8 cellular contexts compared by ENCODE assay signal in the genomic region with DNA sequence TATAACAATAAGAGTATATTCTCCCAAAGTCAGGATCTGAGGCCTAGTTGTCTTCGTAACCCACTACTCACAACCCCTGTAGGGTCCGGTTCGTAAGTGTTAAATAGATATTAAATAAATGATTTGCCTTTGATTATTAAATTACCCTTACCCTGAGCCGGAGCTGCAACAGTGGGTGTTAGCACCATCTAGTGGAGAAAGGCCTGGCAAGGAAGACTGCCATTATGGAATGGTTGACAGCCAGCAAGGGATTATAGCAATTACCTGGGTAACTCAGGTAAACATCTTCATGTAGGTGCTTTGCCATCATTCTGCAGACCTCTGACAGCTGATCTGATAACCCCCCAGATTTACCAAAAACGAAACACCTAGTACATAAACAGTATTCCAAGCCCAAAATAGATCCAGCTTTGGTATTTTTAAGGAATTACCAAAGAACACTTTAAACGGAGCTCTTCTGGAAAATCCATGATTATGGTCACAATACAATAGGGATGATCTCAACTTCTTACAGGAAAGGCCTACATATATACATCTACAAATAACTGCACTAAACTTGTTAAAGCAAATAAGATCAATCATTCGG.
DNase-seq lines count a peak whose midpoint lies in the region; ATAC-seq and TF ChIP-seq lines count a peak whose summit lies in the region.

No MANE protein-coding gene starts in this region.

- peaks cover 28% of the 10 kb centered on the region for H3K4me1 ChIP-seq in MM.1S (ENCODE audit: low read length)
- H3K4me1 ChIP-seq in heart right ventricle = no peaks in the 10 kb centered on the region

- no peaks in the 10 kb centered on the region for H3K9me3 ChIP-seq in MM.1S (replicated peaks; ENCODE audit: insufficient read depth, low read length)
- no peaks in the 10 kb centered on the region for H3K9me3 ChIP-seq in heart right ventricle

- TF ChIP-seq CTCF in MM.1S (IDR thresholded peaks at IDR 0.05; ENCODE audit: low read length) (peak; percentile 58), heart right ventricle (IDR thresholded peaks at IDR 0.05) (peak; percentile 28 to 83 (median 70))

- peaks cover 18% of the 10 kb centered on the region for H3F3A ChIP-seq in MM.1S (ENCODE audit: insufficient read depth, low read length)

- H4K20me1 ChIP-seq in MM.1S (ENCODE audit: insufficient read depth, low read length) = no peaks in the 10 kb centered on the region

- H3K4me3 Mint-ChIP-seq in activated CD4-positive, alpha-beta T cell treated with anti-CD3 and anti-CD28 coated beads, Interleukin-2, amount 10 ng/mL, durations not matched to agents 24 days and 14 days = no peak overlapping the region

- H3K4me3 ChIP-seq in MM.1S (ENCODE audit: low read length) = no peak overlapping the region
- H3K4me3 ChIP-seq in heart right ventricle = no peak overlapping the region

- peak; percentile 8 for DNase-seq in activated naive CD4-positive, alpha-beta T cell treated with Interleukin-2 at 50 U/mL for 16 hours
- DNase-seq in activated naive CD4-positive, alpha-beta T cell treated with anti-CD3 and anti-CD28 coated beads, Interleukin-2, amount 50 U/mL, for 16 hours = no peak
- DNase-seq in MM.1S (peak; percentile 12), heart right ventricle (peak in 1 of 2 donors; percentile 21)
- DNase-seq in activated CD4-positive, alpha-beta T cell treated with anti-CD3 and anti-CD28 coated beads, Interleukin-2, amount 10 ng/mL, durations not matched to agents 24 days and 14 days = peak; percentile 64
- peak; percentile 10 to 32 for DNase-seq in stimulated activated CD4-positive, alpha-beta T cell treated with anti-CD3 and anti-CD28 coated beads, Interleukin-2, amount 100 ng/mL, for 24 hours

- H3K27me3 ChIP-seq in MM.1S (replicated peaks; ENCODE audit: insufficient read depth, low read length) (no peaks in the 10 kb centered on the region), heart right ventricle (peaks cover 0 to 14% (median 0%) of the 10 kb centered on the region in 7 donors)

- H3K36me3 ChIP-seq in MM.1S (replicated peaks; ENCODE audit: insufficient read depth, low read length) = no peaks in the 10 kb centered on the region
- no peaks in the 10 kb centered on the region for H3K36me3 ChIP-seq in heart right ventricle

- H2AFZ ChIP-seq in MM.1S (ENCODE audit: low read length) = no peak overlapping the region

- intact Hi-C loops in activated CD4-positive, alpha-beta T cell treated with anti-CD3 and anti-CD28 coated beads, Interleukin-2, amount 10 ng/mL, durations not matched to agents 24 days and 14 days (cut with micrococcal nuclease) = no loop called here
- intact Hi-C loops in heart right ventricle (cut with DNase I) = loop anchor here in 9 of 10 donors (2.0 to 10.0 kb wide), 5 partner anchors 991 to 996 kb away; no protein-coding TSS in a partner anchor

- H3K9me3 Mint-ChIP-seq in activated CD4-positive, alpha-beta T cell treated with anti-CD3 and anti-CD28 coated beads, Interleukin-2, amount 10 ng/mL, durations not matched to agents 24 days and 14 days = no peaks in the 10 kb centered on the region

- H3K36me3 Mint-ChIP-seq in activated CD4-positive, alpha-beta T cell treated with anti-CD3 and anti-CD28 coated beads, Interleukin-2, amount 10 ng/mL, durations not matched to agents 24 days and 14 days (ENCODE audit: low read depth) = no peaks in the 10 kb centered on the region

- H3K27ac ChIP-seq in MM.1S (ENCODE audit: low read length) = peak overlapping the region; percentile 72; the same call in 1 of the 2 replicates
- H3K27ac ChIP-seq in heart right ventricle = no peak overlapping the region

- H3K4me2 ChIP-seq in MM.1S (ENCODE audit: low read depth, low read length) = peak overlapping the region; percentile 46; the same call in 1 of the 2 replicates

- peak in 4 of 8 donors; percentile 44 to 52 (median 44) for ATAC-seq in heart right ventricle
- ATAC-seq in HG02642 (IDR thresholded peaks at IDR 0.05; ENCODE audit: poor library complexity, unreplicated experiment) = no peak
- no peak for ATAC-seq in GM18861 (IDR thresholded peaks at IDR 0.05; ENCODE audit: unreplicated experiment)

- peaks cover 3% of the 10 kb centered on the region for H3K4me1 Mint-ChIP-seq in activated CD4-positive, alpha-beta T cell treated with anti-CD3 and anti-CD28 coated beads, Interleukin-2, amount 10 ng/mL, durations not matched to agents 24 days and 14 days

- peaks cover 18% of the 10 kb centered on the region for H3K27me3 Mint-ChIP-seq in activated CD4-positive, alpha-beta T cell treated with anti-CD3 and anti-CD28 coated beads, Interleukin-2, amount 10 ng/mL, durations not matched to agents 24 days and 14 days

- 52 to 55% methylated on average over 7 of the region's 7 CpGs for WGBS in heart right ventricle, 2 donors

- H3K79me2 ChIP-seq in MM.1S (ENCODE audit: low read length) = no peaks in the 10 kb centered on the region

- H3K9ac ChIP-seq in MM.1S (ENCODE audit: low read length) = no peak overlapping the region

- no peak overlapping the region for H3K27ac Mint-ChIP-seq in activated CD4-positive, alpha-beta T cell treated with anti-CD3 and anti-CD28 coated beads, Interleukin-2, amount 10 ng/mL, durations not matched to agents 24 days and 14 days

- H3K9me2 ChIP-seq in MM.1S (replicated peaks; ENCODE audit: insufficient read depth, low read length) = no peaks in the 10 kb centered on the region
